Comparison of ENCODE assay signal across 10 cellular contexts in genomic region chr1:67809887-67810286, GRCh38. TPM values are rescaled to one million over a fixed set of nuclear protein-coding genes. Genes with fewer than 3 reads are reported as not detected.
"Had no signal": no experiment of that assay in that cellular context is flagged by ENCODE, and none has a peak within 500 bp of the region (broad histone marks: within the 10 kb centered on the region; RNA-seq: fewer than 3 reads in every experiment).

No MANE protein-coding gene starts in this region.

- H3K36me3 ChIP-seq: HAP-1 had no signal

- H2AFZ ChIP-seq: GM23338 had no signal

- H3K4me2 ChIP-seq: GM23338 had no signal

- FAIRE-seq: H1, HepG2 had no signal

- H3K27ac ChIP-seq: HL-60 had no signal

- H3K4me3 ChIP-seq: GM23338, HAP-1 had no signal

- DNase-seq: H7, HFFc6, KBM-7 had no signal

- H3K9me3 ChIP-seq: HAP-1 had no signal

- ATAC-seq: GM23338, HCT116, HepG2 had no signal

RNA-seq across cellular contexts. Expression of gene GNG12, which starts 23.4 kb away (rescaled TPM):
- polyA plus RNA-seq: IgD-negative memory B cell had no signal
